In the genomic region with DNA sequence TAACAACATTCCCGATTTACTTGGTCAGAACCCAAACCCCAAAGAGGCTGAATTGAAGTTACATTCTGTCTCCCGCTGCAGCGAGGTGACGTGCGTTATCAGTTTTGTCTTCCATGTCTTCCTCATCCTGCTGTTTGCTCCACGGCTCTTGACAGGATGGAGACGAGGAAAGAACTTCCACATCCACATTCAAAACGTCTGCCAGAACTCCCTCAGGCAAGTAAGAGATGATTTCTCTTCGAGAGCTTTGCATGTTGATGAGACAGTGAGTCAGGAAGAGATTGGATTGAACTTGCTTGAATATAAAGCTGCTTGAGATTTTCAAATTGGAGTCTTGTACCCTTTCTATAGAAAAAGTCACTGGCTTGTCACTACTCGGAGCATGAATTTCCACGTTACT, we compare ENCODE assay signal across 9 cellular contexts.
DNase-seq lines count a peak whose midpoint lies in the region; ATAC-seq, FAIRE-seq and TF ChIP-seq lines count a peak whose summit lies in the region.
"Had no signal": no experiment of that assay in that cellular context is flagged by ENCODE, and none has a peak within 500 bp of the region (broad histone marks: within the 10 kb centered on the region; RNA-seq: fewer than 3 reads in every experiment).

No MANE protein-coding gene starts in this region.

- H3K4me1 Mint-ChIP-seq in effector memory CD8-positive, alpha-beta T cell (ENCODE audit: low read depth in 2 of 2): peaks cover 5 to 6% of the 10 kb centered on the region in 2 donors

- H3K36me3 ChIP-seq in left ventricle myocardium inferior: no peaks in the 10 kb centered on the region
- no peaks in the 10 kb centered on the region for H3K36me3 ChIP-seq in stomach

- TF ChIP-seq POLR2A in H54 (IDR thresholded peaks at IDR 0.05; ENCODE audit: low read depth, low read length) (no peak), stomach (IDR thresholded peaks at IDR 0.05) (no peak)

- TF ChIP-seq CTCF in astrocyte of the cerebellum (IDR thresholded peaks at IDR 0.05; ENCODE audit: low read depth, low read length, missing control alignments) (no peak), left ventricle myocardium inferior (IDR thresholded peaks at IDR 0.05; ENCODE audit: borderline replicate concordance) (no peak), stomach (IDR thresholded peaks at IDR 0.05) (no peak), omental fat pad (IDR thresholded peaks at IDR 0.05) (no peak)

- no peaks in the 10 kb centered on the region for H3K9me3 Mint-ChIP-seq in effector memory CD8-positive, alpha-beta T cell

- peak; percentile 95 for FAIRE-seq in H54 (lab: Jason Lieb, UNC)

- H3K4me3 ChIP-seq in astrocyte of the cerebellum (ENCODE audit: low read depth, low read length): no peak overlapping the region
- H3K4me3 ChIP-seq in left ventricle myocardium inferior: peak overlapping the region; percentile 56
- H3K4me3 ChIP-seq in stomach: peak overlapping the region in 1 of 4 donors; percentile 38

- H3K4me1 ChIP-seq in left ventricle myocardium inferior (peaks cover 42% of the 10 kb centered on the region), stomach (peaks cover 7 to 40% (median 17%) of the 10 kb centered on the region in 4 donors)

- H3K27ac Mint-ChIP-seq in effector memory CD8-positive, alpha-beta T cell: no peak overlapping the region
- H3K27ac Mint-ChIP-seq: endodermal cell had no signal

- peaks cover 0 to 10% of the 10 kb centered on the region in 2 donors for H3K27me3 Mint-ChIP-seq in effector memory CD8-positive, alpha-beta T cell

- H3K27me3 ChIP-seq in left ventricle myocardium inferior (ENCODE audit: low read depth) (no peaks in the 10 kb centered on the region), stomach (no peaks in the 10 kb centered on the region)

- H3K27ac ChIP-seq in left ventricle myocardium inferior (replicated peaks) (peak overlapping the region; percentile 74), stomach (peak overlapping the region in 3 of 5 donors; percentile 58 to 83 (median 62))

- TF ChIP-seq EP300 in stomach (IDR thresholded peaks at IDR 0.05): no peak

- H3K9me3 ChIP-seq in left ventricle myocardium inferior (replicated peaks) (peaks cover 7% of the 10 kb centered on the region), stomach (no peaks in the 10 kb centered on the region)

- no peaks in the 10 kb centered on the region for H3K36me3 Mint-ChIP-seq in effector memory CD8-positive, alpha-beta T cell (ENCODE audit: insufficient read depth)

- WGBS in stomach, 5 donors: 50 to 71% (median 65%) methylated on average over 11 of the region's 11 CpGs

- no peak for ATAC-seq in effector memory CD8-positive, alpha-beta T cell (replicated peaks)
- ATAC-seq in GM21786 (IDR thresholded peaks at IDR 0.05; ENCODE audit: unreplicated experiment) (no peak), HG03571 (IDR thresholded peaks at IDR 0.05; ENCODE audit: unreplicated experiment) (no peak), omental fat pad (ENCODE audit: low FRiP score) (no peak)

- in situ Hi-C loops in astrocyte of the cerebellum (cut with HindIII; ENCODE audit: low sequenced_read_pairs): no loop called here

- DNase-seq in H54 (ENCODE audit: insufficient read length, low spot score) (no peak), astrocyte of the cerebellum (ENCODE audit: low read depth) (peak; percentile 18), left ventricle myocardium inferior (no peak), stomach (no peak), omental fat pad (ENCODE audit: low spot score) (no peak)
- DNase-seq in effector memory CD8-positive, alpha-beta T cell: no peak
- DNase-seq: endodermal cell had no signal

- intact Hi-C loops in left ventricle myocardium inferior (cut with micrococcal nuclease): no loop called here
- intact Hi-C loops in stomach (cut with DNase I; ENCODE audit: low total_unique reads): no loop called here

- H3K4me3 Mint-ChIP-seq in effector memory CD8-positive, alpha-beta T cell: no peak overlapping the region
